ENCODE assay signal across 8 cellular contexts in the genomic region with DNA sequence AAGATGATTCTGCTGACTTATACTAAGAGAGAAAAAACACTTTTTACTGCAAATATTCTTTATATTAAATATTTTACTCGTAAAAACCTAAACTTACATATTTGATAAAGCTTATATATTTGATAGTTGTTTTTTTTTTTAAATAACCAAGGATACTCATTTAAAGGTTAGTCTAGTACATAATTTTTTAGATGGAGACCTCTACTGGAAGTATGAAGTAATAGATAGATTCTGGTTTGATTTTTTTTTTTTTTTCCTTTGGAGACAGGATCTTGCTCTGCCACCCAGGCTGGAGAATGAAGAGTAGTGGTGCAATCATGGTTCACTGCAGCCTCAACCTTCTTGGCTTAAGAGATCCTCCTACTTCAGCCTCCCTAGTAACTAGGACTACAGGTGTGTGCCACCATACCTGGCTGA. TPM values are rescaled to one million over a fixed set of nuclear protein-coding genes. Genes with fewer than 3 reads are reported as not detected.
A peak's percentile ranks its signal among the peaks of the same experiment; 100 is the strongest.
DNase-seq lines count a peak whose midpoint lies in the region; ATAC-seq and TF ChIP-seq lines count a peak whose summit lies in the region.

No MANE protein-coding gene starts in this region.

- no peaks in the 10 kb centered on the region for H3K27me3 ChIP-seq in cardiac muscle cell

- peak in 1 of 2 donors; percentile 53 for DNase-seq in cardiac muscle cell (ENCODE audit: low read depth in 1 of 2, low spot score in 1 of 2)
- DNase-seq in cardiac septum (ENCODE audit: low spot score): no peak
- DNase-seq in SK-MEL-5 (ENCODE audit: low read depth, low spot score): peak; percentile 55
- peak in 1 of 2 donors; percentile 25 for DNase-seq in foreskin fibroblast
- no peak for DNase-seq in SHP77 (lab: John Stamatoyannopoulos, UW)
- no peak for DNase-seq in GM19238 (ENCODE audit: insufficient read length, low spot score)

- peak; percentile 34 for TF ChIP-seq CTCF in cardiac muscle cell (IDR thresholded peaks at IDR 0.05; ENCODE audit: low read depth, low read length)
- TF ChIP-seq CTCF in foreskin fibroblast (IDR thresholded peaks at IDR 0.05; ENCODE audit: low read depth, low read length): peak; percentile 16

- H3K4me3 ChIP-seq in cardiac muscle cell: no peak overlapping the region
- no peak overlapping the region for H3K4me3 ChIP-seq in foreskin fibroblast (ENCODE audit: low read depth in 1 of 2, low read length in 2 of 2)

- H3K36me3 ChIP-seq in cardiac muscle cell: no peaks in the 10 kb centered on the region

- H3K4me1 ChIP-seq in cardiac muscle cell (ENCODE audit: low read depth): no peaks in the 10 kb centered on the region

- intact Hi-C loops in cardiac septum (cut with DNase I): no loop called here

- ATAC-seq in GM21360 (IDR thresholded peaks at IDR 0.05; ENCODE audit: unreplicated experiment) (no peak), HG03025 (IDR thresholded peaks at IDR 0.05; ENCODE audit: low FRiP score, unreplicated experiment) (no peak)

- in situ Hi-C loops in SK-MEL-5 (cut with HindIII; ENCODE audit: low pct_unique_long_range_greater_than_20kb, low sequenced_read_pairs): no loop called here

- H3K9me3 ChIP-seq in cardiac muscle cell (ENCODE audit: low read depth): no peaks in the 10 kb centered on the region

- H3K27ac ChIP-seq in cardiac muscle cell: no peak overlapping the region

RNA-seq across cellular contexts. Expression of gene ARID2, which starts 16.4 kb away (rescaled TPM):
- total RNA-seq in cardiac muscle cell (27.4 and 40.3 TPM in 2 replicates), cardiac septum (24.2 TPM)
- 17.3 and 36.2 TPM in 2 replicates for polyA plus RNA-seq in cardiac muscle cell
- 21.9 and 26.6 TPM in 2 replicates for total RNA-seq in SK-MEL-5 (2014; rRNA removed; shearing (Covaris generic))
- 10.5 and 15.6 TPM in 2 replicates for polyA plus RNA-seq in SK-MEL-5 (2015; cell fraction: cytosol; rRNA removed)
- 20.7 and 22.2 TPM in 2 replicates for polyA plus RNA-seq in SK-MEL-5 (2015; cell fraction: nucleus; rRNA removed)
